1 cellular context compared by ENCODE assay signal in genomic region chr15:78338756-78339155, GRCh38.
TF ChIP-seq lines count a peak whose summit lies in the region.

No MANE protein-coding gene starts in this region.

TF ChIP-seq in GM23338, 12 proteins besides CTCF, POLR2A, EP300 and RAD21 (continued from another document):
- TF ChIP-seq ETS1 (IDR thresholded peaks at IDR 0.05) (no peak), POLR2AphosphoS5 (IDR thresholded peaks at IDR 0.05; ENCODE audit: low read depth) (no peak), EZH2phosphoT487 (IDR thresholded peaks at IDR 0.05; ENCODE audit: unreplicated experiment) (no peak), JUNB (IDR thresholded peaks at IDR 0.05; ENCODE audit: unreplicated experiment) (no peak), ZNF462 (CRISPR knock-in tag; IDR thresholded peaks at IDR 0.05) (no peak)
TF ChIP-seq in GM23338: peak in this region for 0.
